In genomic region chr4:89307185-89307445, GRCh38 we compare ENCODE assay signal across 8 cellular contexts. TPM values are rescaled to one million over a fixed set of nuclear protein-coding genes. Genes with fewer than 3 reads are reported as not detected.
DNase-seq lines count a peak whose midpoint lies in the region; ATAC-seq and TF ChIP-seq lines count a peak whose summit lies in the region.

No MANE protein-coding gene starts in this region.

- peaks cover 55% of the 10 kb centered on the region for H3K4me1 Mint-ChIP-seq in activated CD4-positive, alpha-beta T cell treated with anti-CD3 and anti-CD28 coated beads, Interleukin-2, amount 10 ng/mL, durations not matched to agents 24 days and 14 days

- ATAC-seq in GM21447 (IDR thresholded peaks at IDR 0.05; ENCODE audit: unreplicated experiment), result no peak

- peak overlapping the region; percentile 64 for H3K27ac ChIP-seq in substantia nigra (ENCODE audit: low read depth, low read length, poor library complexity, severe bottlenecking)

- peak overlapping the region; percentile 95 for H3K27ac Mint-ChIP-seq in activated CD4-positive, alpha-beta T cell treated with anti-CD3 and anti-CD28 coated beads, Interleukin-2, amount 10 ng/mL, durations not matched to agents 24 days and 14 days

- intact Hi-C loops in activated CD4-positive, alpha-beta T cell treated with anti-CD3 and anti-CD28 coated beads, Interleukin-2, amount 10 ng/mL, durations not matched to agents 24 days and 14 days (cut with micrococcal nuclease), result loop anchor here (1.0 to 5.0 kb wide), 3 partner anchors 8 to 60 kb away; no protein-coding TSS in a partner anchor
- intact Hi-C loops in lower leg skin (cut with DNase I; ENCODE audit: low total_unique reads), result no loop called here

- no peak for TF ChIP-seq POLR2A in lower leg skin (IDR thresholded peaks at IDR 0.05)

- peak overlapping the region; percentile 62 for H3K4me3 ChIP-seq in astrocyte of the cerebellum (ENCODE audit: low read depth, low read length)
- peak overlapping the region; percentile 43 for H3K4me3 ChIP-seq in lower leg skin (ENCODE audit: low read depth, poor library complexity, severe bottlenecking)

- no peak for TF ChIP-seq CTCF in astrocyte of the cerebellum (IDR thresholded peaks at IDR 0.05; ENCODE audit: low read depth, low read length, missing control alignments)
- TF ChIP-seq CTCF in lower leg skin (IDR thresholded peaks at IDR 0.05), result no peak

- peaks cover 21% of the 10 kb centered on the region for H3K36me3 Mint-ChIP-seq in activated CD4-positive, alpha-beta T cell treated with anti-CD3 and anti-CD28 coated beads, Interleukin-2, amount 10 ng/mL, durations not matched to agents 24 days and 14 days (ENCODE audit: low read depth)

- H3K27me3 Mint-ChIP-seq in activated CD4-positive, alpha-beta T cell treated with anti-CD3 and anti-CD28 coated beads, Interleukin-2, amount 10 ng/mL, durations not matched to agents 24 days and 14 days, result no peaks in the 10 kb centered on the region

- in situ Hi-C loops in astrocyte of the cerebellum (cut with HindIII; ENCODE audit: low sequenced_read_pairs), result no loop called here

- DNase-seq in activated CD4-positive, alpha-beta T cell treated with anti-CD3 and anti-CD28 coated beads, Interleukin-2, amount 10 ng/mL, durations not matched to agents 24 days and 14 days, result no peak
- no peak for DNase-seq in activated CD4-positive, alpha-beta T cell treated with anti-CD3 and anti-CD28 coated beads for 1 hour
- DNase-seq in astrocyte of the cerebellum (ENCODE audit: low read depth) (no peak), lower leg skin (ENCODE audit: low spot score in 2 of 2) (no peak), substantia nigra (lab: John Stamatoyannopoulos, UW) (no peak), HUDEP-2 (lab: John Stamatoyannopoulos, UW; ENCODE audit: unreplicated experiment in 76 of 76) (no peak), DMS53 treated with DMSO at 0.1 percent for 48 hours (lab: John Stamatoyannopoulos, UW; ENCODE audit: unreplicated experiment) (no peak)

- WGBS in lower leg skin, 2 donors, result 10 to 16% methylated on average over 6 of the region's 6 CpGs

- peak overlapping the region; percentile 89 for H3K4me3 Mint-ChIP-seq in activated CD4-positive, alpha-beta T cell treated with anti-CD3 and anti-CD28 coated beads, Interleukin-2, amount 10 ng/mL, durations not matched to agents 24 days and 14 days

- H3K9me3 Mint-ChIP-seq in activated CD4-positive, alpha-beta T cell treated with anti-CD3 and anti-CD28 coated beads, Interleukin-2, amount 10 ng/mL, durations not matched to agents 24 days and 14 days, result no peaks in the 10 kb centered on the region

RNA-seq across cellular contexts. Expression of gene GPRIN3, which starts 0.5 kb away (rescaled TPM):
- total RNA-seq in activated CD4-positive, alpha-beta T cell treated with anti-CD3 and anti-CD28 coated beads, Interleukin-2, amount 10 ng/mL, durations not matched to agents 24 days and 14 days, result 26.2 and 26.8 TPM in 2 replicates
- total RNA-seq in lower leg skin, result 1 to 10 TPM; 1.5 to 3.3 (median 1.8) TPM
